1 cellular context compared by ENCODE assay signal in genomic region chr22:36853407-36854099, GRCh38.
TF ChIP-seq lines count a peak whose summit lies in the region.

No MANE protein-coding gene starts in this region.

TF ChIP-seq in H1, 55 proteins besides CTCF, POLR2A, EP300 and RAD21:
- TF ChIP-seq RNF2 (IDR thresholded peaks at IDR 0.05; ENCODE audit: borderline replicate concordance, low read depth, low read length, missing control alignments, poor library complexity, severe bottlenecking) (no peak), ATF2 (IDR thresholded peaks at IDR 0.05; ENCODE audit: low read length) (no peak), SIX5 (IDR thresholded peaks at IDR 0.05; ENCODE audit: low read depth, low read length) (no peak), SP1 (IDR thresholded peaks at IDR 0.05; ENCODE audit: low read depth, low read length) (0 out of 2 replicates have a peak, but pooled peaks have one; percentile 27), CHD2 (IDR thresholded peaks at IDR 0.05; ENCODE audit: low read length) (no peak), RBBP5 (IDR thresholded peaks at IDR 0.05; ENCODE audit: borderline replicate concordance, low read depth, low read length) (no peak), KDM1A (IDR thresholded peaks at IDR 0.05; ENCODE audit: borderline replicate concordance, low read length) (no peak), TAF1 (IDR thresholded peaks at IDR 0.05; ENCODE audit: low read depth, low read length) (no peak), EZH2 (IDR thresholded peaks at IDR 0.05; ENCODE audit: low read depth, low read length, severe bottlenecking) (no peak), ZNF274 (IDR thresholded peaks at IDR 0.05; ENCODE audit: borderline replicate concordance, extremely low read depth, low read length) (no peak), TAF7 (optimal IDR thresholded peaks at IDR 0.05; ENCODE audit: borderline replicate concordance, low read depth, low read length) (no peak), NRF1 (IDR thresholded peaks at IDR 0.05; ENCODE audit: low read depth, low read length) (no peak), TEAD4 (IDR thresholded peaks at IDR 0.05; ENCODE audit: low read depth, low read length) (no peak), SAP30 (IDR thresholded peaks at IDR 0.05; ENCODE audit: insufficient read depth, insufficient replicate concordance, low read length) (no peak), PHF8 (conservative IDR thresholded peaks at IDR 0.05; ENCODE audit: low read depth, low read length) (no peak), HDAC2 (IDR thresholded peaks at IDR 0.05; ENCODE audit: borderline replicate concordance in 1 of 2, low read depth in 2 of 2, low read length in 2 of 2) (no peak), HDAC6 (IDR thresholded peaks at IDR 0.05; ENCODE audit: low read depth, low read length) (no peak), GABPA (IDR thresholded peaks at IDR 0.05; ENCODE audit: borderline replicate concordance, insufficient read depth, low read length) (peak; percentile 52; the same call in 1 of the 2 replicates), TBP (IDR thresholded peaks at IDR 0.05; ENCODE audit: low read depth, low read length) (no peak), CHD1 (IDR thresholded peaks at IDR 0.05; ENCODE audit: low read depth, low read length) (no peak), TCF12 (IDR thresholded peaks at IDR 0.05; ENCODE audit: low read depth, low read length) (no peak), YY1 (IDR thresholded peaks at IDR 0.05; ENCODE audit: low read depth, low read length) (peak; percentile 93), SUZ12 (IDR thresholded peaks at IDR 0.05; ENCODE audit: low read length) (no peak), JUND (IDR thresholded peaks at IDR 0.05; ENCODE audit: low read length) (0 out of 2 replicates have a peak, but pooled peaks have one; percentile 48), CBX8 (IDR thresholded peaks at IDR 0.05; ENCODE audit: borderline replicate concordance, low read depth, low read length) (no peak)
- TF ChIP-seq, protein P1, sequence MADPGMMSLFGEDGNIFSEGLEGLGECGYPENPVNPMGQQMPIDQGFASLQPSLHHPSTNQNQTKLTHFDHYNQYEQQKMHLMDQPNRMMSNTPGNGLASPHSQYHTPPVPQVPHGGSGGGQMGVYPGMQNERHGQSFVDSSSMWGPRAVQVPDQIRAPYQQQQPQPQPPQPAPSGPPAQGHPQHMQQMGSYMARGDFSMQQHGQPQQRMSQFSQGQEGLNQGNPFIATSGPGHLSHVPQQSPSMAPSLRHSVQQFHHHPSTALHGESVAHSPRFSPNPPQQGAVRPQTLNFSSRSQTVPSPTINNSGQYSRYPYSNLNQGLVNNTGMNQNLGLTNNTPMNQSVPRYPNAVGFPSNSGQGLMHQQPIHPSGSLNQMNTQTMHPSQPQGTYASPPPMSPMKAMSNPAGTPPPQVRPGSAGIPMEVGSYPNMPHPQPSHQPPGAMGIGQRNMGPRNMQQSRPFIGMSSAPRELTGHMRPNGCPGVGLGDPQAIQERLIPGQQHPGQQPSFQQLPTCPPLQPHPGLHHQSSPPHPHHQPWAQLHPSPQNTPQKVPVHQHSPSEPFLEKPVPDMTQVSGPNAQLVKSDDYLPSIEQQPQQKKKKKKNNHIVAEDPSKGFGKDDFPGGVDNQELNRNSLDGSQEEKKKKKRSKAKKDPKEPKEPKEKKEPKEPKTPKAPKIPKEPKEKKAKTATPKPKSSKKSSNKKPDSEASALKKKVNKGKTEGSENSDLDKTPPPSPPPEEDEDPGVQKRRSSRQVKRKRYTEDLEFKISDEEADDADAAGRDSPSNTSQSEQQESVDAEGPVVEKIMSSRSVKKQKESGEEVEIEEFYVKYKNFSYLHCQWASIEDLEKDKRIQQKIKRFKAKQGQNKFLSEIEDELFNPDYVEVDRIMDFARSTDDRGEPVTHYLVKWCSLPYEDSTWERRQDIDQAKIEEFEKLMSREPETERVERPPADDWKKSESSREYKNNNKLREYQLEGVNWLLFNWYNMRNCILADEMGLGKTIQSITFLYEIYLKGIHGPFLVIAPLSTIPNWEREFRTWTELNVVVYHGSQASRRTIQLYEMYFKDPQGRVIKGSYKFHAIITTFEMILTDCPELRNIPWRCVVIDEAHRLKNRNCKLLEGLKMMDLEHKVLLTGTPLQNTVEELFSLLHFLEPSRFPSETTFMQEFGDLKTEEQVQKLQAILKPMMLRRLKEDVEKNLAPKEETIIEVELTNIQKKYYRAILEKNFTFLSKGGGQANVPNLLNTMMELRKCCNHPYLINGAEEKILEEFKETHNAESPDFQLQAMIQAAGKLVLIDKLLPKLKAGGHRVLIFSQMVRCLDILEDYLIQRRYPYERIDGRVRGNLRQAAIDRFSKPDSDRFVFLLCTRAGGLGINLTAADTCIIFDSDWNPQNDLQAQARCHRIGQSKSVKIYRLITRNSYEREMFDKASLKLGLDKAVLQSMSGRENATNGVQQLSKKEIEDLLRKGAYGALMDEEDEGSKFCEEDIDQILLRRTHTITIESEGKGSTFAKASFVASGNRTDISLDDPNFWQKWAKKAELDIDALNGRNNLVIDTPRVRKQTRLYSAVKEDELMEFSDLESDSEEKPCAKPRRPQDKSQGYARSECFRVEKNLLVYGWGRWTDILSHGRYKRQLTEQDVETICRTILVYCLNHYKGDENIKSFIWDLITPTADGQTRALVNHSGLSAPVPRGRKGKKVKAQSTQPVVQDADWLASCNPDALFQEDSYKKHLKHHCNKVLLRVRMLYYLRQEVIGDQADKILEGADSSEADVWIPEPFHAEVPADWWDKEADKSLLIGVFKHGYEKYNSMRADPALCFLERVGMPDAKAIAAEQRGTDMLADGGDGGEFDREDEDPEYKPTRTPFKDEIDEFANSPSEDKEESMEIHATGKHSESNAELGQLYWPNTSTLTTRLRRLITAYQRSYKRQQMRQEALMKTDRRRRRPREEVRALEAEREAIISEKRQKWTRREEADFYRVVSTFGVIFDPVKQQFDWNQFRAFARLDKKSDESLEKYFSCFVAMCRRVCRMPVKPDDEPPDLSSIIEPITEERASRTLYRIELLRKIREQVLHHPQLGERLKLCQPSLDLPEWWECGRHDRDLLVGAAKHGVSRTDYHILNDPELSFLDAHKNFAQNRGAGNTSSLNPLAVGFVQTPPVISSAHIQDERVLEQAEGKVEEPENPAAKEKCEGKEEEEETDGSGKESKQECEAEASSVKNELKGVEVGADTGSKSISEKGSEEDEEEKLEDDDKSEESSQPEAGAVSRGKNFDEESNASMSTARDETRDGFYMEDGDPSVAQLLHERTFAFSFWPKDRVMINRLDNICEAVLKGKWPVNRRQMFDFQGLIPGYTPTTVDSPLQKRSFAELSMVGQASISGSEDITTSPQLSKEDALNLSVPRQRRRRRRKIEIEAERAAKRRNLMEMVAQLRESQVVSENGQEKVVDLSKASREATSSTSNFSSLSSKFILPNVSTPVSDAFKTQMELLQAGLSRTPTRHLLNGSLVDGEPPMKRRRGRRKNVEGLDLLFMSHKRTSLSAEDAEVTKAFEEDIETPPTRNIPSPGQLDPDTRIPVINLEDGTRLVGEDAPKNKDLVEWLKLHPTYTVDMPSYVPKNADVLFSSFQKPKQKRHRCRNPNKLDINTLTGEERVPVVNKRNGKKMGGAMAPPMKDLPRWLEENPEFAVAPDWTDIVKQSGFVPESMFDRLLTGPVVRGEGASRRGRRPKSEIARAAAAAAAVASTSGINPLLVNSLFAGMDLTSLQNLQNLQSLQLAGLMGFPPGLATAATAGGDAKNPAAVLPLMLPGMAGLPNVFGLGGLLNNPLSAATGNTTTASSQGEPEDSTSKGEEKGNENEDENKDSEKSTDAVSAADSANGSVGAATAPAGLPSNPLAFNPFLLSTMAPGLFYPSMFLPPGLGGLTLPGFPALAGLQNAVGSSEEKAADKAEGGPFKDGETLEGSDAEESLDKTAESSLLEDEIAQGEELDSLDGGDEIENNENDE (IDR thresholded peaks at IDR 0.05; ENCODE audit: insufficient replicate concordance, low read length), result no peak
- TF ChIP-seq, protein P2, sequence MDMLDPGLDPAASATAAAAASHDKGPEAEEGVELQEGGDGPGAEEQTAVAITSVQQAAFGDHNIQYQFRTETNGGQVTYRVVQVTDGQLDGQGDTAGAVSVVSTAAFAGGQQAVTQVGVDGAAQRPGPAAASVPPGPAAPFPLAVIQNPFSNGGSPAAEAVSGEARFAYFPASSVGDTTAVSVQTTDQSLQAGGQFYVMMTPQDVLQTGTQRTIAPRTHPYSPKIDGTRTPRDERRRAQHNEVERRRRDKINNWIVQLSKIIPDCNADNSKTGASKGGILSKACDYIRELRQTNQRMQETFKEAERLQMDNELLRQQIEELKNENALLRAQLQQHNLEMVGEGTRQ (IDR thresholded peaks at IDR 0.05; ENCODE audit: low read length), result no peak
